In the genomic region with DNA sequence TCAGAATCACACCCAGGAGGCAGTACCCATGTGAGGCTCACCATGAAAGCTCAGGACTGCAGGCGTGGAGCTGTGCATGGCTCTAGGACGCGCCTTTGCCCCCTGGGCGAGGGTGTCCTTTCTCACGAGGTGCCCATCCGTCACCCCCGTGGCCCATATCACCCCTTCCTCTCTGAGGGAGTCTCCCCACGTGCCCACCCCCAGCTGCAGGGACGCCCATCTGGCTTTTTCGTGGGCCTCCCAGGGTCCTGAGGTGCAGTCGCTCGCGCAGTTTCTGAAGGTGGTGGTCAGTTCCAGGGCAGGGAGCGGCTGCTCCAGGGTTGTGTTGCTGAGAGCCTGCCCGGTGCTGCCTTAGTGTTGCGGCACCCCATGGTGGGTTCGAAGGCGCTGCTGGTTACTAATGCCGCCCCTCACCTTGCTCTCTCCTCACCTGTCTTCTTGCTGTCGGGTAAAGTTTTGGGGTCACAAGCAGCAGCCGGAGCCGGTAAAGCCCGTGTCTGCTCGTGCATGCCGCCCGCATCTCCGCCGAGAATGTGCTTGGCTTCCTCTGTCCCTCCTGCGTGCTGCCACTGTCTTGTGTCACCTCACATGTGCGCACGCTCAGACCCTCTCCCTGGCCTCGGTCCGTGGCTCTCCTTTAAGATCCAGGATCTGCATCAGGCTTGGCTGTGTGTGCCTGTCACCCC, we compare ENCODE assay signal across 22 cellular contexts. TPM values are rescaled to one million over a fixed set of nuclear protein-coding genes. Genes with fewer than 3 reads are reported as not detected.
DNase-seq lines count a peak whose midpoint lies in the region; ATAC-seq and TF ChIP-seq lines count a peak whose summit lies in the region.
"Had no signal": no experiment of that assay in that cellular context is flagged by ENCODE, and none has a peak within 500 bp of the region (broad histone marks: within the 10 kb centered on the region; RNA-seq: fewer than 3 reads in every experiment).

No MANE protein-coding gene starts in this region.

- no peaks in the 10 kb centered on the region for H3K27me3 Mint-ChIP-seq in activated CD8-positive, alpha-beta memory T cell treated with anti-CD3 and anti-CD28 coated beads, Interleukin-2, amount 10 ng/mL, durations not matched to agents 7 days and 5 days
- H3K27me3 Mint-ChIP-seq in progenitor cell of endocrine pancreas = no peaks in the 10 kb centered on the region

- H3K14ac ChIP-seq in neuronal stem cell (ENCODE audit: low read length) = no peak overlapping the region

- H3K4me2 ChIP-seq in neuronal stem cell (ENCODE audit: insufficient read depth, low read length, poor library complexity, severe bottlenecking) = no peak overlapping the region
- H3K4me2 ChIP-seq: A549, KMS-11 had no signal

- no peak overlapping the region for H2BK120ac ChIP-seq in neuronal stem cell (ENCODE audit: low read depth, low read length)

- no peak overlapping the region for H3K18ac ChIP-seq in neuronal stem cell (ENCODE audit: low read length)

- no peak overlapping the region for H2BK5ac ChIP-seq in neuronal stem cell (ENCODE audit: low read length)

- no peak overlapping the region for H2AK5ac ChIP-seq in neuronal stem cell (ENCODE audit: low read depth, low read length)

- peak; percentile 7 for TF ChIP-seq POLR2A in GM19193 (IDR thresholded peaks at IDR 0.05; ENCODE audit: extremely low read depth, insufficient read depth, insufficient read length)

- H2BK15ac ChIP-seq in neuronal stem cell (ENCODE audit: low read length) = no peak overlapping the region

- no peak for TF ChIP-seq CTCF in progenitor cell of endocrine pancreas (IDR thresholded peaks at IDR 0.05; ENCODE audit: unreplicated experiment)

- peaks cover 4% of the 10 kb centered on the region for H3K4me1 Mint-ChIP-seq in activated CD8-positive, alpha-beta memory T cell treated with anti-CD3 and anti-CD28 coated beads, Interleukin-2, amount 10 ng/mL, durations not matched to agents 7 days and 5 days
- H3K4me1 Mint-ChIP-seq in progenitor cell of endocrine pancreas (ENCODE audit: low read depth) = no peaks in the 10 kb centered on the region

- peaks cover 2% of the 10 kb centered on the region for H3K36me3 Mint-ChIP-seq in activated CD8-positive, alpha-beta memory T cell treated with anti-CD3 and anti-CD28 coated beads, Interleukin-2, amount 10 ng/mL, durations not matched to agents 7 days and 5 days
- H3K36me3 Mint-ChIP-seq in activated naive CD4-positive, alpha-beta T cell treated with anti-CD3 and anti-CD28 coated beads, Interleukin-2, amount 50 U/mL, for 72 hours = no peaks in the 10 kb centered on the region
- H3K36me3 Mint-ChIP-seq in progenitor cell of endocrine pancreas (ENCODE audit: insufficient read depth) = peaks cover 6% of the 10 kb centered on the region

- H4K8ac ChIP-seq in neuronal stem cell (ENCODE audit: low read depth, low read length) = no peak overlapping the region

- no peak overlapping the region for H2AFZ ChIP-seq in neuronal stem cell (ENCODE audit: low read length)
- H2AFZ ChIP-seq: GM23248 had no signal

- no peaks in the 10 kb centered on the region for H3K9me3 Mint-ChIP-seq in activated CD8-positive, alpha-beta memory T cell treated with anti-CD3 and anti-CD28 coated beads, Interleukin-2, amount 10 ng/mL, durations not matched to agents 7 days and 5 days (ENCODE audit: low read depth)
- H3K9me3 Mint-ChIP-seq in activated naive CD4-positive, alpha-beta T cell treated with anti-CD3 and anti-CD28 coated beads, Interleukin-2, amount 50 U/mL, for 72 hours = no peaks in the 10 kb centered on the region
- H3K9me3 Mint-ChIP-seq in progenitor cell of endocrine pancreas (ENCODE audit: low read depth) = no peaks in the 10 kb centered on the region

- H3K4ac ChIP-seq in neuronal stem cell (ENCODE audit: low read length) = no peak overlapping the region

- no peak overlapping the region for H2BK12ac ChIP-seq in neuronal stem cell (ENCODE audit: low read length)

- H3K36me3 ChIP-seq in neuronal stem cell (replicated peaks in 1 of 2; ENCODE audit: control insufficient read depth in 2 of 2, insufficient read depth in 2 of 2, low read length in 2 of 2) = peaks cover 50 to 93% of the 10 kb centered on the region in 2 donors

- no peak overlapping the region for H3K4me3 ChIP-seq in neuronal stem cell (ENCODE audit: low read length in 2 of 2)
- H3K4me3 ChIP-seq: A549, GM23248, pancreas had no signal

- CTCF ChIA-PET in activated CD8-positive, alpha-beta memory T cell treated with anti-CD3 and anti-CD28 coated beads, Interleukin-2, amount 10 ng/mL, durations not matched to agents 7 days and 5 days (lab: Charles Lee) = interaction anchor here (2.3 kb wide), 1 partner anchor 60 kb away, joined by 10 read pairs; no protein-coding TSS in a partner anchor

- H3K4me1 ChIP-seq in neuronal stem cell (ENCODE audit: control insufficient read depth in 2 of 2, insufficient read depth in 1 of 2, low read depth in 1 of 2, low read length in 2 of 2) = no peaks in the 10 kb centered on the region
- H3K4me1 ChIP-seq: A549, esophagus muscularis mucosa, pancreas had no signal

- H3K23ac ChIP-seq in neuronal stem cell (ENCODE audit: low read depth, low read length, poor library complexity) = no peak overlapping the region

- H3K27ac Mint-ChIP-seq in activated CD8-positive, alpha-beta memory T cell treated with anti-CD3 and anti-CD28 coated beads, Interleukin-2, amount 10 ng/mL, durations not matched to agents 7 days and 5 days = peak overlapping the region; percentile 71
- H3K27ac Mint-ChIP-seq in activated naive CD4-positive, alpha-beta T cell treated with anti-CD3 and anti-CD28 coated beads, Interleukin-2, amount 50 U/mL, for 72 hours = peak overlapping the region; percentile 27 to 86
- H3K27ac Mint-ChIP-seq in progenitor cell of endocrine pancreas = no peak overlapping the region

- peak overlapping the region; percentile 30 for H3K9ac ChIP-seq in neuronal stem cell (ENCODE audit: low read depth, low read length, poor library complexity)
- H3K9ac ChIP-seq: GM23248, KMS-11 had no signal

- no peaks in the 10 kb centered on the region for H3K27me3 ChIP-seq in neuronal stem cell (ENCODE audit: control insufficient read depth in 3 of 3, insufficient read depth in 3 of 3, low read depth in 1 of 3, low read length in 3 of 3)
- H3K27me3 ChIP-seq: brain microvascular endothelial cell, esophagus muscularis mucosa, pancreas had no signal

- peak overlapping the region; percentile 65 for H3K4me3 Mint-ChIP-seq in activated CD8-positive, alpha-beta memory T cell treated with anti-CD3 and anti-CD28 coated beads, Interleukin-2, amount 10 ng/mL, durations not matched to agents 7 days and 5 days
- H3K4me3 Mint-ChIP-seq in progenitor cell of endocrine pancreas (ENCODE audit: low read depth) = no peak overlapping the region

- no peaks in the 10 kb centered on the region for H3K9me3 ChIP-seq in neuronal stem cell (replicated peaks in 1 of 2; ENCODE audit: control insufficient read depth in 2 of 2, insufficient read depth in 1 of 2, low read depth in 1 of 2, low read length in 2 of 2)
- H3K9me3 ChIP-seq: A549, esophagus muscularis mucosa, pancreas had no signal

- no peak for DNase-seq in activated CD8-positive, alpha-beta memory T cell treated with anti-CD3 and anti-CD28 coated beads, Interleukin-2, amount 10 ng/mL, durations not matched to agents 7 days and 5 days
- no peak for DNase-seq in activated CD8-positive, alpha-beta memory T cell treated with anti-CD3 and anti-CD28 coated beads, Interleukin-2, amount 50 U/mL, for 4 hours
- no peak for DNase-seq in activated naive CD4-positive, alpha-beta T cell treated with anti-CD3 and anti-CD28 coated beads, Interleukin-2, amount 50 U/mL, for 72 hours (ENCODE audit: low spot score in 2 of 2)
- DNase-seq in neuronal stem cell (ENCODE audit: low spot score) (no peak), progenitor cell of endocrine pancreas (ENCODE audit: low spot score, unreplicated experiment) (no peak), NCI-H1105 (lab: John Stamatoyannopoulos, UW) (no peak)
- no peak for DNase-seq in stimulated activated CD4-positive, alpha-beta T cell treated with anti-CD3 and anti-CD28 coated beads, Interleukin-2, amount 100 ng/mL, for 24 hours
- DNase-seq: activated CD4-positive, alpha-beta T cell treated with anti-CD3 and anti-CD28 coated beads for 4 hours; activated effector memory CD4-positive, alpha-beta T cell treated with anti-CD3 and anti-CD28 coated beads, Interleukin-2, amount 50 U/mL, for 16 hours; brain microvascular endothelial cell; GM23248; SHP77 treated with DMSO at 0.1 percent for 48 hours; T-helper 9 cell had no signal

- WGBS in neuronal stem cell (ENCODE audit: extremely low coverage in 2 of 2, insufficient read length in 2 of 2, insufficient replicate concordance in 1 of 2), 2 donors = no CpG with 5 or more reads among the region's 33 CpGs

- H4K91ac ChIP-seq in neuronal stem cell (ENCODE audit: low read depth, low read length, poor library complexity) = no peak overlapping the region

- peaks cover 7% of the 10 kb centered on the region for H3K79me1 ChIP-seq in neuronal stem cell (ENCODE audit: low read depth, low read length)

- H3K27ac ChIP-seq in neuronal stem cell (replicated peaks; ENCODE audit: low read length) = no peak overlapping the region
- H3K27ac ChIP-seq: A549, brain microvascular endothelial cell, esophagus muscularis mucosa, GM23248, KMS-11, pancreas had no signal

- ATAC-seq in activated CD8-positive, alpha-beta memory T cell treated with anti-CD3 and anti-CD28 coated beads, Interleukin-2, amount 10 ng/mL, durations not matched to agents 7 days and 5 days = peak; percentile 13
- peak in 1 of 2 donors; percentile 17 for ATAC-seq in activated naive CD4-positive, alpha-beta T cell treated with anti-CD3 and anti-CD28 coated beads, Interleukin-2, amount 50 U/mL, for 72 hours
- ATAC-seq: A549, pancreas had no signal

RNA-seq across cellular contexts. Expression of a gene that starts 9.4 kb away (rescaled TPM):
- not detected for total RNA-seq in activated CD8-positive, alpha-beta memory T cell treated with anti-CD3 and anti-CD28 coated beads, Interleukin-2, amount 10 ng/mL, durations not matched to agents 7 days and 5 days
- under 1 TPM in 1 of 2 donors, not detected in 1; 0.09 TPM for total RNA-seq in activated naive CD4-positive, alpha-beta T cell treated with anti-CD3 and anti-CD28 coated beads, Interleukin-2, amount 50 U/mL, for 72 hours
- 0.13 TPM for polyA plus RNA-seq in neuronal stem cell (2013, experiment 1 of 2)
- 0.08 TPM for polyA plus RNA-seq in neuronal stem cell (2013, experiment 2 of 2)
- total RNA-seq in progenitor cell of endocrine pancreas = 0.24 and 0.47 TPM in 2 replicates
- total RNA-seq: dermis microvascular lymphatic vessel endothelial cell, glomerular endothelial cell, GM23248, liver, pancreas, ureter had no signal
- polyA plus RNA-seq: GM23248, liver had no signal

RNA-seq across cellular contexts. Expression of a gene that starts 10.9 kb away (rescaled TPM):
- total RNA-seq in activated CD8-positive, alpha-beta memory T cell treated with anti-CD3 and anti-CD28 coated beads, Interleukin-2, amount 10 ng/mL, durations not matched to agents 7 days and 5 days = 10 to 100 TPM; 79.6 to 90.2 TPM
- 100 to 1,000 TPM in 1 of 2 donors, 10 to 100 TPM in 1; 77.2 to 108 TPM for total RNA-seq in activated naive CD4-positive, alpha-beta T cell treated with anti-CD3 and anti-CD28 coated beads, Interleukin-2, amount 50 U/mL, for 72 hours
- polyA plus RNA-seq in neuronal stem cell (2013, experiment 1 of 2) = 60.7 TPM
- polyA plus RNA-seq in neuronal stem cell (2013, experiment 2 of 2) = 56.3 TPM
- total RNA-seq in progenitor cell of endocrine pancreas = 119 and 130 TPM in 2 replicates

RNA-seq across cellular contexts. Expression of a gene that starts 29.3 kb away (rescaled TPM):
- total RNA-seq in activated CD8-positive, alpha-beta memory T cell treated with anti-CD3 and anti-CD28 coated beads, Interleukin-2, amount 10 ng/mL, durations not matched to agents 7 days and 5 days = not detected
- not detected for total RNA-seq in activated naive CD4-positive, alpha-beta T cell treated with anti-CD3 and anti-CD28 coated beads, Interleukin-2, amount 50 U/mL, for 72 hours
- 39.2 TPM for polyA plus RNA-seq in neuronal stem cell (2013, experiment 1 of 2)
- 40.2 TPM for polyA plus RNA-seq in neuronal stem cell (2013, experiment 2 of 2)
- total RNA-seq in progenitor cell of endocrine pancreas = 0.60 and 0.73 TPM in 2 replicates
- total RNA-seq: dermis microvascular lymphatic vessel endothelial cell, GM23248, pancreas, ureter had no signal
- polyA plus RNA-seq: GM23248, liver had no signal

RNA-seq across cellular contexts. Expression of a gene that starts 47.8 kb away (rescaled TPM):
- total RNA-seq in activated CD8-positive, alpha-beta memory T cell treated with anti-CD3 and anti-CD28 coated beads, Interleukin-2, amount 10 ng/mL, durations not matched to agents 7 days and 5 days = not detected
- total RNA-seq in activated naive CD4-positive, alpha-beta T cell treated with anti-CD3 and anti-CD28 coated beads, Interleukin-2, amount 50 U/mL, for 72 hours = under 1 TPM in 1 of 2 donors, not detected in 1; 0.51 TPM
- 0.03 TPM for polyA plus RNA-seq in neuronal stem cell (2013, experiment 1 of 2)
- polyA plus RNA-seq in neuronal stem cell (2013, experiment 2 of 2) = 0.06 TPM
- total RNA-seq in progenitor cell of endocrine pancreas = not detected in 2 replicates
- total RNA-seq: dermis microvascular lymphatic vessel endothelial cell, esophagus muscularis mucosa, GM23248, pancreas had no signal
- polyA plus RNA-seq: GM23248, liver had no signal
